ENCODE assay signal across 19 cellular contexts in genomic region chr17:18159551-18160120, GRCh38. TPM values are rescaled to one million over a fixed set of nuclear protein-coding genes. Genes with fewer than 3 reads are reported as not detected.
DNase-seq lines count a peak whose midpoint lies in the region; ATAC-seq and TF ChIP-seq lines count a peak whose summit lies in the region.
"Had no signal": no experiment of that assay in that cellular context is flagged by ENCODE, and none has a peak within 500 bp of the region (broad histone marks: within the 10 kb centered on the region; RNA-seq: fewer than 3 reads in every experiment).

No MANE protein-coding gene starts in this region.

- H3K27ac ChIP-seq in CD8-positive, alpha-beta T cell (ENCODE audit: low read depth, low read length) = no peak overlapping the region
- H3K27ac ChIP-seq: dorsolateral prefrontal cortex, prostate gland had no signal

- no peak for TF ChIP-seq CTCF in CD8-positive, alpha-beta T cell (IDR thresholded peaks at IDR 0.05)
- TF ChIP-seq CTCF in endothelial cell (IDR thresholded peaks at IDR 0.05; ENCODE audit: unreplicated experiment) (no peak), nephron progenitor cell (IDR thresholded peaks at IDR 0.05) (no peak)

- intact Hi-C loops in CD8-positive, alpha-beta T cell (cut with DNase I, micrococcal nuclease) = no loop called here

- H3K27me3 Mint-ChIP-seq in CD8-positive, alpha-beta T cell (ENCODE audit: low read depth) = no peaks in the 10 kb centered on the region
- peaks cover 4% of the 10 kb centered on the region for H3K27me3 Mint-ChIP-seq in IgD-negative memory B cell
- peaks cover 12% of the 10 kb centered on the region for H3K27me3 Mint-ChIP-seq in endothelial cell (ENCODE audit: unreplicated experiment)
- peaks cover 2% of the 10 kb centered on the region for H3K27me3 Mint-ChIP-seq in nephron progenitor cell (ENCODE audit: low read depth, poor library complexity)

- no peak overlapping the region for H3K27ac Mint-ChIP-seq in CD8-positive, alpha-beta T cell
- H3K27ac Mint-ChIP-seq in IgD-negative memory B cell = peak overlapping the region in 1 of 3 donors; percentile 93
- H3K27ac Mint-ChIP-seq in endothelial cell (ENCODE audit: unreplicated experiment) = peak overlapping the region; percentile 28
- H3K27ac Mint-ChIP-seq in nephron progenitor cell = no peak overlapping the region

- no peaks in the 10 kb centered on the region for H3K36me3 ChIP-seq in CD8-positive, alpha-beta T cell (ENCODE audit: insufficient read depth, low read length)
- no peaks in the 10 kb centered on the region for H3K36me3 ChIP-seq in H7 (replicated peaks; ENCODE audit: control insufficient read depth, insufficient read depth, low read length)
- H3K36me3 ChIP-seq: prostate gland, vagina had no signal

- peaks cover 13% of the 10 kb centered on the region for H3K4me1 Mint-ChIP-seq in CD8-positive, alpha-beta T cell (ENCODE audit: low read depth)
- H3K4me1 Mint-ChIP-seq in IgD-negative memory B cell (peaks cover 0 to 11% (median 9%) of the 10 kb centered on the region in 3 donors), endothelial cell (ENCODE audit: unreplicated experiment) (peaks cover 17% of the 10 kb centered on the region), nephron progenitor cell (peaks cover 60% of the 10 kb centered on the region)

- no peaks in the 10 kb centered on the region for H3K27me3 ChIP-seq in CD8-positive, alpha-beta T cell (ENCODE audit: insufficient read depth, low read length)
- no peaks in the 10 kb centered on the region; the same call in 1 of the 2 replicates for H3K27me3 ChIP-seq in H7 (ENCODE audit: control insufficient read depth, insufficient read depth, low read length)
- H3K27me3 ChIP-seq: dorsolateral prefrontal cortex, vagina had no signal

- no peak for DNase-seq in CD8-positive, alpha-beta T cell
- DNase-seq in endothelial cell (ENCODE audit: low spot score) (no peak), nephron progenitor cell (no peak), NCI-H1930 (lab: John Stamatoyannopoulos, UW) (no peak), NCI-H2196 treated with DMSO at 0.1 percent for 48 hours (lab: John Stamatoyannopoulos, UW; ENCODE audit: unreplicated experiment) (no peak), H7 (no peak)
- no peak for DNase-seq in activated naive CD4-positive, alpha-beta T cell (lab: John Stamatoyannopoulos, UW)
- DNase-seq: activated CD8-positive, alpha-beta T cell treated with anti-CD3 and anti-CD28 coated beads, Interleukin-2, amount 10 ng/mL, durations not matched to agents 7 days and 5 days; dorsolateral prefrontal cortex; hippocampal formation; left cardiac atrium; MM.1S; mucosa of descending colon; NCI-H2029; PC-3; stimulated activated CD4-positive, alpha-beta T cell treated with anti-CD3 and anti-CD28 coated beads, Interleukin-12 subunit alpha, Interleukin-12 subunit beta, amount 100 ng/mL, for 4 hours had no signal

- no peak overlapping the region for H3K4me3 ChIP-seq in CD8-positive, alpha-beta T cell (ENCODE audit: low read depth, low read length)
- no peak overlapping the region for H3K4me3 ChIP-seq in H7 (ENCODE audit: insufficient read depth, low read depth, low read length)
- H3K4me3 ChIP-seq: dorsolateral prefrontal cortex, mucosa of descending colon, vagina had no signal

- no peak for ATAC-seq in CD8-positive, alpha-beta T cell
- ATAC-seq: activated CD8-positive, alpha-beta T cell treated with anti-CD3 and anti-CD28 coated beads, Interleukin-2, amount 10 ng/mL, durations not matched to agents 7 days and 5 days; left cardiac atrium; mucosa of descending colon; PC-3 had no signal

- CTCF ChIA-PET in CD8-positive, alpha-beta T cell (lab: Charles Lee) = no interaction called here

- POLR2A ChIA-PET in CD8-positive, alpha-beta T cell (lab: Charles Lee) = no interaction called here

- peaks cover 9% of the 10 kb centered on the region for H3K4me1 ChIP-seq in CD8-positive, alpha-beta T cell (ENCODE audit: insufficient read depth, low read length)
- H3K4me1 ChIP-seq: prostate gland had no signal

- no peaks in the 10 kb centered on the region for H3K36me3 Mint-ChIP-seq in CD8-positive, alpha-beta T cell
- H3K36me3 Mint-ChIP-seq in IgD-negative memory B cell = no peaks in the 10 kb centered on the region
- H3K36me3 Mint-ChIP-seq in endothelial cell (ENCODE audit: low read depth, unreplicated experiment) = peaks cover 8% of the 10 kb centered on the region
- no peaks in the 10 kb centered on the region for H3K36me3 Mint-ChIP-seq in nephron progenitor cell (ENCODE audit: low read depth)

- H3K9me3 ChIP-seq in CD8-positive, alpha-beta T cell (ENCODE audit: low read length) = no peaks in the 10 kb centered on the region
- H3K9me3 ChIP-seq: mucosa of descending colon, prostate gland, vagina had no signal

- H3K9me3 Mint-ChIP-seq in CD8-positive, alpha-beta T cell = no peaks in the 10 kb centered on the region
- H3K9me3 Mint-ChIP-seq in IgD-negative memory B cell = no peaks in the 10 kb centered on the region
- no peaks in the 10 kb centered on the region for H3K9me3 Mint-ChIP-seq in endothelial cell (ENCODE audit: unreplicated experiment)
- no peaks in the 10 kb centered on the region for H3K9me3 Mint-ChIP-seq in nephron progenitor cell

- peak overlapping the region; percentile 59 for H3K4me3 Mint-ChIP-seq in CD8-positive, alpha-beta T cell
- H3K4me3 Mint-ChIP-seq in IgD-negative memory B cell (peak overlapping the region; percentile 43 to 81 (median 50)), endothelial cell (ENCODE audit: unreplicated experiment) (peak overlapping the region; percentile 54), nephron progenitor cell (peak overlapping the region; percentile 70)

RNA-seq across cellular contexts. Expression of gene ALKBH5, which starts 24.0 kb away (rescaled TPM):
- 100 to 1,000 TPM; 138 to 141 TPM for total RNA-seq in CD8-positive, alpha-beta T cell
- 144 TPM for polyA plus RNA-seq in IgD-negative memory B cell
- 55.3 TPM for total RNA-seq in endothelial cell (ENCODE audit: unreplicated experiment)
- 101 and 103 TPM in 2 replicates for total RNA-seq in H7 (2014; rRNA removed; shearing (Covaris generic))

RNA-seq across cellular contexts. Expression of gene MYO15A, which starts 51.1 kb away (rescaled TPM):
- total RNA-seq in CD8-positive, alpha-beta T cell = 1 to 10 TPM in 1 of 2 experiments, under 1 TPM in 1; 0.78 to 1.8 TPM
- 0.48 TPM for polyA plus RNA-seq in IgD-negative memory B cell
- 1.6 TPM for total RNA-seq in endothelial cell (ENCODE audit: unreplicated experiment)
- 0.52 and 1.4 TPM in 2 replicates for total RNA-seq in H7 (2014; rRNA removed; shearing (Covaris generic))
